In the genomic region with DNA sequence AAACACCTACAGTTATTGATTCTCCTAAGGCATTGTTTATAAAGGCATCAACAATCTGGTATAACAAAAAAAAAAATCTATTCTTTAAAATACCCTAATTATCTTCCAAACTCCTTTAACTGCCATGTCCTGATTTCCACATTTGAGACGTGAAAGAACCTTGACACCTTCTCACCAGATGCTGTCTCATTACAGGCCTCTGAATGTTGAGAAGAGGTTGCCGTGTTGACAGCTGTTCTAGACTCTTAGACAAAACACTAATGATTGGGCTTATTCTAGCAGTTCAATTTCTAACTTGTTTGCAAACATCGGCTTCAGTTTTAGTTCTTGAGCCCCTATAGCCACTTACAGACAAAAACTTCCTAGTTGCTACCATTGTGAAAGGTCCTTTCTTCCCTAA, we compare ENCODE assay signal across 20 cellular contexts.
A peak's percentile ranks its signal among the peaks of the same experiment; 100 is the strongest.
DNase-seq lines count a peak whose midpoint lies in the region; ATAC-seq, FAIRE-seq and TF ChIP-seq lines count a peak whose summit lies in the region.
"Had no signal": no experiment of that assay in that cellular context is flagged by ENCODE, and none has a peak within 500 bp of the region (broad histone marks: within the 10 kb centered on the region; RNA-seq: fewer than 3 reads in every experiment).

No MANE protein-coding gene starts in this region.

- no peak for TF ChIP-seq CTCF in astrocyte (IDR thresholded peaks at IDR 0.05; ENCODE audit: insufficient read depth, low read depth, low read length)

- no peaks in the 10 kb centered on the region for H3K9me3 Mint-ChIP-seq in astrocyte (ENCODE audit: unreplicated experiment)
- H3K9me3 Mint-ChIP-seq: CD4-positive, alpha-beta T cell had no signal

- peak overlapping the region; percentile 17 for H2AFZ ChIP-seq in astrocyte (ENCODE audit: low read depth, low read length)

- H3K36me3 ChIP-seq in astrocyte (ENCODE audit: insufficient read depth, low read length) = no peaks in the 10 kb centered on the region
- H3K36me3 ChIP-seq: BLaER1, HAP-1 had no signal

- no peaks in the 10 kb centered on the region for H3K36me3 Mint-ChIP-seq in astrocyte (ENCODE audit: low read depth, unreplicated experiment)
- H3K36me3 Mint-ChIP-seq: CD8-positive, alpha-beta memory T cell had no signal

- no peak overlapping the region for H3K27ac ChIP-seq in astrocyte (ENCODE audit: low read depth, low read length)
- H3K27ac ChIP-seq: BLaER1, C4-2B had no signal

- H3K27ac Mint-ChIP-seq in astrocyte (ENCODE audit: unreplicated experiment) = no peak overlapping the region
- H3K27ac Mint-ChIP-seq: B cell; CD4-positive, alpha-beta T cell; CD8-positive, alpha-beta memory T cell; HFFc6 had no signal

- no peak for ATAC-seq in HG03520 (IDR thresholded peaks at IDR 0.05; ENCODE audit: unreplicated experiment)

- no peak overlapping the region for H3K4me3 Mint-ChIP-seq in astrocyte (ENCODE audit: unreplicated experiment)
- H3K4me3 Mint-ChIP-seq: B cell; CD4-positive, alpha-beta T cell; CD8-positive, alpha-beta memory T cell; HFFc6 had no signal

- H3K27me3 ChIP-seq in astrocyte (ENCODE audit: insufficient read depth, low read length) = no peaks in the 10 kb centered on the region
- H3K27me3 ChIP-seq: BLaER1 had no signal

- peaks cover 2% of the 10 kb centered on the region for H3K4me1 Mint-ChIP-seq in astrocyte (ENCODE audit: low read depth, unreplicated experiment)
- H3K4me1 Mint-ChIP-seq: B cell; CD8-positive, alpha-beta memory T cell had no signal

- DNase-seq in NCI-H2171 (lab: John Stamatoyannopoulos, UW) (peak; percentile 4), NCI-H524 (lab: John Stamatoyannopoulos, UW) (peak; percentile 37 to 78), astrocyte (ENCODE audit: low read depth) (no peak), CD1c-positive myeloid dendritic cell (ENCODE audit: extremely low spot score) (no peak)
- DNase-seq in activated CD4-positive, alpha-beta T cell treated with anti-CD3 and anti-CD28 coated beads for 1 hour = no peak
- DNase-seq: CD4-positive, alpha-beta T cell; CD8-positive, alpha-beta memory T cell; DMS153; DND-41; GOT3; HFFc6 had no signal

- H3K27me3 Mint-ChIP-seq in astrocyte (ENCODE audit: low read depth, unreplicated experiment) = no peaks in the 10 kb centered on the region
- H3K27me3 Mint-ChIP-seq: B cell; CD4-positive, alpha-beta T cell; CD8-positive, alpha-beta memory T cell had no signal

- no peak overlapping the region for H3K4me2 ChIP-seq in astrocyte (ENCODE audit: low read length)
- H3K4me2 ChIP-seq: BLaER1 had no signal

- H3K4me3 ChIP-seq in astrocyte (ENCODE audit: insufficient read depth, low read depth, low read length) = no peak overlapping the region
- H3K4me3 ChIP-seq: BLaER1, HAP-1 had no signal

- H3K4me1 ChIP-seq in astrocyte (ENCODE audit: insufficient read depth, low read length) = no peaks in the 10 kb centered on the region
- H3K4me1 ChIP-seq: BLaER1, HAP-1 had no signal

- H3K9ac ChIP-seq in astrocyte (ENCODE audit: low read length) = no peak overlapping the region
- H3K9ac ChIP-seq: BLaER1 had no signal

- no peaks in the 10 kb centered on the region for H4K20me1 ChIP-seq in astrocyte (ENCODE audit: insufficient read depth, low read length)
- H4K20me1 ChIP-seq: BLaER1 had no signal

- H3K9me3 ChIP-seq in astrocyte (ENCODE audit: insufficient read depth, low read depth, low read length) = no peaks in the 10 kb centered on the region
- H3K9me3 ChIP-seq: BLaER1, HAP-1 had no signal

- no peak for FAIRE-seq in astrocyte (lab: Jason Lieb, UNC)
- FAIRE-seq: D721Med, G401.6, GM12892, H54 had no signal

- H3K79me2 ChIP-seq in astrocyte (ENCODE audit: insufficient read depth, low read length) = no peaks in the 10 kb centered on the region

Comparison
In these comparisons a context has a peak if more than half of its experiments do, and no peak if none do; other contexts are left out.
1. DNase-seq: peak in NCI-H2171 (single experiment) and NCI-H524 (2 of 2); none in astrocyte (single experiment), CD1c-positive myeloid dendritic cell (single experiment) and activated CD4-positive, alpha-beta T cell treated with anti-CD3 and anti-CD28 coated beads for 1 hour (single experiment).